In the genomic region with DNA sequence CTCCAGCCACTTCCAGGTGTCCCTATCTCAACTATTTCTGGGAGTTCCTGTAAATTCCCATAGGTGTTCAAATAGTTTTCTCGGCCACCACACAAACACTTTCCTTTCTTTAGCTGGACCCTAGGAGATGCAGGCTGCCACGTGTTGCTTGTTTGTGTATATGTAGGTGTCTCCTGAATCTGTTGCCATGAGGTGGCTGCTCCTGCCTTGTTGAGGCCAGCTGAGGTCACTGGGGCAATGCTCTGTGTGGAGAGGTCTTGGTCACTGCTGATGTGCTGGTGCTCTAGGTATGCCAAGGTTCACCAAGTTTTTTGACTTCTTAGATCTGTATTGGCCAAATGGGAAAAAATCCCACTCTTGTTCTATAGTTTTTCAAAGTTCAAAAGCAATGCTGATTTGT, we compare ENCODE assay signal across 17 cellular contexts.
DNase-seq lines count a peak whose midpoint lies in the region; ATAC-seq, FAIRE-seq and TF ChIP-seq lines count a peak whose summit lies in the region.
"Had no signal": no experiment of that assay in that cellular context is flagged by ENCODE, and none has a peak within 500 bp of the region (broad histone marks: within the 10 kb centered on the region; RNA-seq: fewer than 3 reads in every experiment).

No MANE protein-coding gene starts in this region.

- peaks cover 8% of the 10 kb centered on the region for H3K27me3 Mint-ChIP-seq in CD8-positive, alpha-beta T cell (ENCODE audit: low read depth)

- H3K27ac Mint-ChIP-seq in CD8-positive, alpha-beta T cell, result no peak overlapping the region
- H3K27ac Mint-ChIP-seq: mesothelial cell of epicardium had no signal

- H3K9ac ChIP-seq in K562 (ENCODE audit: insufficient read depth in 1 of 2, low read depth in 2 of 2, low read length in 2 of 2) (no peak overlapping the region), mesendoderm (ENCODE audit: low read length) (no peak overlapping the region)

- ATAC-seq in K562 (peak; percentile 46; the same call in 2 of the 3 replicates), GM18498 (IDR thresholded peaks at IDR 0.05; ENCODE audit: unreplicated experiment) (no peak)
- ATAC-seq in CD8-positive, alpha-beta T cell, result no peak

- CTCF ChIA-PET in K562 (lab: Yijun Ruan, JAX; ENCODE audit: low intra/inter-chr PET ratio), result interaction anchor here (2.0 kb wide), 1 partner anchor 155 kb away, joined by 24 read pairs; no protein-coding TSS in a partner anchor
- CTCF ChIA-PET in CD8-positive, alpha-beta T cell (lab: Charles Lee), result interaction anchor here (0.8 to 7.9 kb wide), 19 partner anchors 9 to 200 kb away, joined by 3 to 83 read pairs (median 5); a partner anchor contains a TSS

- no peak overlapping the region for H3K4ac ChIP-seq in mesendoderm (ENCODE audit: low read depth, low read length)

- H3K23ac ChIP-seq in mesendoderm (ENCODE audit: low read length), result no peak overlapping the region

- no peak overlapping the region for H4K8ac ChIP-seq in mesendoderm (ENCODE audit: low read depth, low read length)

- no peak for TF ChIP-seq POLR2A in K562 (conservative IDR thresholded peaks at IDR 0.05)
- TF ChIP-seq POLR2A in Peyer's patch (IDR thresholded peaks at IDR 0.05), result no peak

- H3K56ac ChIP-seq in mesendoderm (ENCODE audit: low read length), result no peak overlapping the region

- H3K4me3 Mint-ChIP-seq in CD8-positive, alpha-beta T cell, result no peak overlapping the region
- H3K4me3 Mint-ChIP-seq: mesothelial cell of epicardium had no signal

- H4K20me1 ChIP-seq in K562 (replicated peaks; ENCODE audit: control insufficient read depth, insufficient read depth, low read length), result no peaks in the 10 kb centered on the region

- BruUV-seq in K562 (replicated peaks; lab: Mats Ljungman, UMichigan), result no TSS peak

- TF ChIP-seq CTCF in K562 (IDR thresholded peaks at IDR 0.05 in 2 of 3, conservative IDR thresholded peaks at IDR 0.05 in 1 of 3; ENCODE audit: insufficient read depth in 2 of 3, low read depth in 1 of 3, low read length in 3 of 3) (no peak), Peyer's patch (IDR thresholded peaks at IDR 0.05) (no peak)
- TF ChIP-seq CTCF in CD8-positive, alpha-beta T cell (IDR thresholded peaks at IDR 0.05), result no peak

- in situ Hi-C loops in K562 (cut with MboI), result no loop called here

- H3K18ac ChIP-seq in mesendoderm (ENCODE audit: low read length), result no peak overlapping the region

- H3K27me3 ChIP-seq in K562 (ENCODE audit: control insufficient read depth in 2 of 2, insufficient read depth in 2 of 2, low read length in 2 of 2), result no peaks in the 10 kb centered on the region
- H3K27me3 ChIP-seq in mesendoderm (ENCODE audit: insufficient read depth, low read length, poor library complexity), result no peaks in the 10 kb centered on the region
- H3K27me3 ChIP-seq in Peyer's patch, result no peaks in the 10 kb centered on the region
- no peaks in the 10 kb centered on the region for H3K27me3 ChIP-seq in CD8-positive, alpha-beta T cell (ENCODE audit: insufficient read depth, low read length)
- H3K27me3 ChIP-seq: ovary had no signal

- H3K4me1 Mint-ChIP-seq in CD8-positive, alpha-beta T cell (ENCODE audit: low read depth), result peaks cover 2% of the 10 kb centered on the region

- intact Hi-C loops in K562 (cut with micrococcal nuclease), result loop anchor here (5.0 kb wide), 2 partner anchors 234 to 264 kb away; no protein-coding TSS in a partner anchor
- intact Hi-C loops in CD8-positive, alpha-beta T cell (cut with DNase I, micrococcal nuclease), result loop anchor here (10.0 kb wide), 2 partner anchors 286 to 1876 kb away; a partner anchor contains a TSS

- no peaks in the 10 kb centered on the region for H3K79me2 ChIP-seq in K562 (ENCODE audit: control insufficient read depth, insufficient read depth, low read length)
- no peaks in the 10 kb centered on the region for H3K79me2 ChIP-seq in mesendoderm (ENCODE audit: control insufficient read depth, insufficient read depth, low read length)

- no peak for TF ChIP-seq RAD21 in K562 (CRISPR knock-in tag; conservative IDR thresholded peaks at IDR 0.05 in 1 of 2, IDR thresholded peaks at IDR 0.05 in 1 of 2)

- H3K36me3 ChIP-seq in K562 (ENCODE audit: control insufficient read depth, insufficient read depth, low read length), result no peaks in the 10 kb centered on the region
- H3K36me3 ChIP-seq in mesendoderm (ENCODE audit: control insufficient read depth, insufficient read depth, low read length), result no peaks in the 10 kb centered on the region
- H3K36me3 ChIP-seq in Peyer's patch, result no peaks in the 10 kb centered on the region
- H3K36me3 ChIP-seq in CD8-positive, alpha-beta T cell (ENCODE audit: insufficient read depth, low read length), result no peaks in the 10 kb centered on the region
- H3K36me3 ChIP-seq: ovary, tibial artery had no signal

- no peaks in the 10 kb centered on the region for H3K79me1 ChIP-seq in mesendoderm (ENCODE audit: low read length)

- no peaks in the 10 kb centered on the region for H3K9me3 Mint-ChIP-seq in CD8-positive, alpha-beta T cell
- H3K9me3 Mint-ChIP-seq: mesothelial cell of epicardium had no signal

- no peak overlapping the region for H2BK15ac ChIP-seq in mesendoderm (replicated peaks; ENCODE audit: low read depth)

- peak overlapping the region; percentile 13; the same call in 1 of the 2 replicates for H2AFZ ChIP-seq in K562 (ENCODE audit: low read depth, low read length)

- H3K9me3 ChIP-seq in K562 (replicated peaks; ENCODE audit: control insufficient read depth, insufficient read depth, low read depth, low read length), result no peaks in the 10 kb centered on the region
- H3K9me3 ChIP-seq in Peyer's patch, result no peaks in the 10 kb centered on the region
- no peaks in the 10 kb centered on the region for H3K9me3 ChIP-seq in CD8-positive, alpha-beta T cell (ENCODE audit: low read length)
- H3K9me3 ChIP-seq: ovary, tibial artery had no signal

- H3K4me2 ChIP-seq in K562 (ENCODE audit: insufficient read depth, low read length) (no peak overlapping the region), mesendoderm (ENCODE audit: low read length) (no peak overlapping the region)

- 3% methylated on average over 2 of the region's 2 CpGs for WGBS in K562 (ENCODE audit: insufficient coverage, low coverage, missing lambda C conversion rate)
- no CpG with 5 or more reads among the region's 2 CpGs for WGBS in mesendoderm (ENCODE audit: extremely low coverage, insufficient coverage, low lambda C conversion rate)

- no peak for TF ChIP-seq EP300 in K562 (IDR thresholded peaks at IDR 0.05; ENCODE audit: low read length)

- POLR2A ChIA-PET in K562 (lab: Yijun Ruan, JAX), result interaction anchor here (0.6 to 2.2 kb wide), 5 partner anchors 17 to 270 kb away, joined by 3 to 7 read pairs (median 4); no protein-coding TSS in a partner anchor
- POLR2A ChIA-PET in CD8-positive, alpha-beta T cell (lab: Charles Lee), result interaction anchor here (1.0 to 1.4 kb wide), 4 partner anchors 115 to 157 kb away, joined by 3 to 16 read pairs (median 4); a partner anchor contains a TSS

- H3K27ac ChIP-seq in K562 (ENCODE audit: extremely low read depth, low read depth, low read length) (no peak overlapping the region), mesendoderm (ENCODE audit: low read depth, low read length) (no peak overlapping the region), Peyer's patch (no peak overlapping the region)
- H3K27ac ChIP-seq in CD8-positive, alpha-beta T cell (ENCODE audit: low read depth, low read length), result no peak overlapping the region
- H3K27ac ChIP-seq: HL-60, ovary, SK-N-MC, tibial artery had no signal

- H2BK120ac ChIP-seq in mesendoderm (ENCODE audit: low read depth, low read length), result no peak overlapping the region

- no peaks in the 10 kb centered on the region for H3K4me1 ChIP-seq in K562 (replicated peaks in 1 of 2; ENCODE audit: control insufficient read depth in 2 of 2, insufficient read depth in 2 of 2, low read length in 2 of 2)
- H3K4me1 ChIP-seq in mesendoderm (ENCODE audit: control insufficient read depth, low read depth, low read length), result no peaks in the 10 kb centered on the region
- H3K4me1 ChIP-seq in Peyer's patch, result peaks cover 0 to 5% (median 0%) of the 10 kb centered on the region in 4 donors
- H3K4me1 ChIP-seq in CD8-positive, alpha-beta T cell (ENCODE audit: insufficient read depth, low read length), result peaks cover 5% of the 10 kb centered on the region

- peak; percentile 25 for DNase-seq in AG08395 (ENCODE audit: low spot score)
- peak; percentile 7 for DNase-seq in HT1080 (ENCODE audit: low read depth)
- no peak for DNase-seq in K562 (ENCODE audit: extremely low read depth in 1 of 4, low spot score in 3 of 4)
- DNase-seq in mesendoderm, result peak; percentile 21
- DNase-seq in Peyer's patch, result no peak
- DNase-seq in NCI-H226, result no peak
- no peak for DNase-seq in CD8-positive, alpha-beta T cell
- DNase-seq: activated CD4-positive, CD25-positive, alpha-beta regulatory T cell; cortex of kidney; DMS153; NCI-H2081 treated with DMSO at 0.1 percent for 48 hours; ovary; tibial artery had no signal

- H4K5ac ChIP-seq in mesendoderm (ENCODE audit: low read length), result no peak overlapping the region

- no peak overlapping the region for H2BK5ac ChIP-seq in mesendoderm (ENCODE audit: low read length)

- H2AK5ac ChIP-seq in mesendoderm (ENCODE audit: low read length), result no peak overlapping the region

- H3K4me3 ChIP-seq in K562, result no peak overlapping the region
- no peak overlapping the region for H3K4me3 ChIP-seq in mesendoderm (ENCODE audit: low read length)
- H3K4me3 ChIP-seq in Peyer's patch, result no peak overlapping the region
- no peak overlapping the region for H3K4me3 ChIP-seq in CD8-positive, alpha-beta T cell (ENCODE audit: low read depth, low read length)
- H3K4me3 ChIP-seq: ovary, tibial artery had no signal

- H3K36me3 Mint-ChIP-seq in CD8-positive, alpha-beta T cell, result no peaks in the 10 kb centered on the region
- H3K36me3 Mint-ChIP-seq: mesothelial cell of epicardium had no signal

- no peak for FAIRE-seq in K562 (lab: Jason Lieb, UNC)

- H3K9me1 ChIP-seq in K562 (ENCODE audit: control insufficient read depth, insufficient read depth, low read length), result no peaks in the 10 kb centered on the region

TF ChIP-seq in K562, 482 proteins besides CTCF, POLR2A, EP300 and RAD21:
- TF ChIP-seq CHD2 (IDR thresholded peaks at IDR 0.05; ENCODE audit: low read depth, low read length), result no peak
- TF ChIP-seq ZNF76 (CRISPR knock-in tag; IDR thresholded peaks at IDR 0.05; ENCODE audit: borderline replicate concordance), result no peak
- TF ChIP-seq BMI1 (IDR thresholded peaks at IDR 0.05; ENCODE audit: low read length), result no peak
- TF ChIP-seq TCF7 (IDR thresholded peaks at IDR 0.05; ENCODE audit: borderline replicate concordance), result no peak
- no peak for TF ChIP-seq RUNX1 (IDR thresholded peaks at IDR 0.05; ENCODE audit: low read depth)
- TF ChIP-seq, protein P1, sequence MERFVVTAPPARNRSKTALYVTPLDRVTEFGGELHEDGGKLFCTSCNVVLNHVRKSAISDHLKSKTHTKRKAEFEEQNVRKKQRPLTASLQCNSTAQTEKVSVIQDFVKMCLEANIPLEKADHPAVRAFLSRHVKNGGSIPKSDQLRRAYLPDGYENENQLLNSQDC (CRISPR knock-in tag; IDR thresholded peaks at IDR 0.05), result no peak
- TF ChIP-seq RHOXF2B (CRISPR knock-in tag; conservative IDR thresholded peaks at IDR 0.05), result no peak
- TF ChIP-seq NCOA2 (IDR thresholded peaks at IDR 0.05; ENCODE audit: partially characterized antibody in 2 of 2), result no peak
- TF ChIP-seq RBM34 (IDR thresholded peaks at IDR 0.05; ENCODE audit: borderline replicate concordance, insufficient read depth, low read length), result no peak

Comparison
In these comparisons a context has a peak if more than half of its experiments do, and no peak if none do; other contexts are left out.
1. DNase-seq: peak in AG08395 (single experiment), HT1080 (single experiment) and mesendoderm (single experiment); none in K562 (0 of 4), Peyer's patch (0 of 3), NCI-H226 (single experiment) and CD8-positive, alpha-beta T cell (0 of 7).